In the genomic region with DNA sequence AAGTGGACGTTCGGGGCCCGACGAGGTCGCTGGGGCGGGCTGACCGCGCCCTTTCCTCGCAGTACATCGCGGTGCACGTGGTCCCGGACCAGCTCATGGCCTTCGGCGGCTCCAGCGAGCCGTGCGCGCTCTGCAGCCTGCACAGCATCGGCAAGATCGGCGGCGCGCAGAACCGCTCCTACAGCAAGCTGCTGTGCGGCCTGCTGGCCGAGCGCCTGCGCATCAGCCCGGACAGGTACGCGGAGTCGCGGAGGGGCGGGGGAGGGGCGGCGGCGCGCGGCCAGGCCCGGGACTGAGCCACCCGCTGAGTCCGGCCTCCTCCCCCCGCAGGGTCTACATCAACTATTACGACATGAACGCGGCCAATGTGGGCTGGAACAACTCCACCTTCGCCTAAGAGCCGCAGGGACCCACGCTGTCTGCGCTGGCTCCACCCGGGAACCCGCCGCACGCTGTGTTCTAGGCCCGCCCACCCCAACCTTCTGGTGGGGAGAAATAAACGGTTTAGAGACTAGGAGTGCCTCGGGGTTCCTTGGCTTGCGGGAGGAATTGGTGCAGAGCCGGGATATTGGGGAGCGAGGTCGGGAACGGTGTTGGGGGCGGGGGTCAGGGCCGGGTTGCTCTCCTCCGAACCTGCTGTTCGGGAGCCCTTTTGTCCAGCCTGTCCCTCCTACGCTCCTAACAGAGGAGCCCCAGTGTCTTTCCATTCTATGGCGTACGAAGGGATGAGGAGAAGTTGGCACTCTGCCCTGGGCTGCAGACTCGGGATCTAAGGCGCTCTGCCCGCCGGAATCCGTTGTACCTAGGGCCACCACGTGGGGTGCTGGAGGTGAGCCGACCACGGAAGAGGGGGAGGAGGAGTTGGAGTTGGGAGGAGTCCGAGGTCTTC, we compare ENCODE assay signal across 1 cellular context.
TF ChIP-seq lines count a peak whose summit lies in the region.

No MANE protein-coding gene starts in this region.

TF ChIP-seq in HEK293, 187 proteins besides CTCF, POLR2A, EP300 and RAD21 (continued from another document and continues in another):
- TF ChIP-seq ZNF692 (tag by site-specific recombination; IDR thresholded peaks at IDR 0.05): peak; percentile 59; the same call in 1 of the 2 replicates
- no peak for TF ChIP-seq SALL2 (tag by site-specific recombination; IDR thresholded peaks at IDR 0.05; ENCODE audit: borderline replicate concordance)
- TF ChIP-seq ZNF404 (tag by site-specific recombination; IDR thresholded peaks at IDR 0.05): no peak
- TF ChIP-seq ZNF785 (tag by site-specific recombination; IDR thresholded peaks at IDR 0.05): no peak; the same call in 1 of the 2 replicates
- no peak for TF ChIP-seq ZBTB1 (tag by site-specific recombination; IDR thresholded peaks at IDR 0.05)
- TF ChIP-seq ZNF391 (tag by site-specific recombination; IDR thresholded peaks at IDR 0.05; ENCODE audit: borderline replicate concordance, low read depth): peak; percentile 15; the same call in 1 of the 2 replicates
- TF ChIP-seq GLI2 (tag by site-specific recombination; IDR thresholded peaks at IDR 0.05; ENCODE audit: borderline replicate concordance, low read depth): no peak
- TF ChIP-seq GLIS1 (tag by site-specific recombination; IDR thresholded peaks at IDR 0.05): peak; percentile 84
- no peak for TF ChIP-seq MZF1 (tag by site-specific recombination; IDR thresholded peaks at IDR 0.05; ENCODE audit: borderline replicate concordance)
- TF ChIP-seq, protein P1, sequence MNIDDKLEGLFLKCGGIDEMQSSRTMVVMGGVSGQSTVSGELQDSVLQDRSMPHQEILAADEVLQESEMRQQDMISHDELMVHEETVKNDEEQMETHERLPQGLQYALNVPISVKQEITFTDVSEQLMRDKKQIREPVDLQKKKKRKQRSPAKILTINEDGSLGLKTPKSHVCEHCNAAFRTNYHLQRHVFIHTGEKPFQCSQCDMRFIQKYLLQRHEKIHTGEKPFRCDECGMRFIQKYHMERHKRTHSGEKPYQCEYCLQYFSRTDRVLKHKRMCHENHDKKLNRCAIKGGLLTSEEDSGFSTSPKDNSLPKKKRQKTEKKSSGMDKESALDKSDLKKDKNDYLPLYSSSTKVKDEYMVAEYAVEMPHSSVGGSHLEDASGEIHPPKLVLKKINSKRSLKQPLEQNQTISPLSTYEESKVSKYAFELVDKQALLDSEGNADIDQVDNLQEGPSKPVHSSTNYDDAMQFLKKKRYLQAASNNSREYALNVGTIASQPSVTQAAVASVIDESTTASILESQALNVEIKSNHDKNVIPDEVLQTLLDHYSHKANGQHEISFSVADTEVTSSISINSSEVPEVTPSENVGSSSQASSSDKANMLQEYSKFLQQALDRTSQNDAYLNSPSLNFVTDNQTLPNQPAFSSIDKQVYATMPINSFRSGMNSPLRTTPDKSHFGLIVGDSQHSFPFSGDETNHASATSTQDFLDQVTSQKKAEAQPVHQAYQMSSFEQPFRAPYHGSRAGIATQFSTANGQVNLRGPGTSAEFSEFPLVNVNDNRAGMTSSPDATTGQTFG (tag by site-specific recombination; IDR thresholded peaks at IDR 0.05; ENCODE audit: borderline replicate concordance): no peak
- TF ChIP-seq ZEB2 (tag by site-specific recombination; IDR thresholded peaks at IDR 0.05): 0 out of 2 replicates have a peak, but pooled peaks have one; percentile 30
- TF ChIP-seq, protein P2, sequence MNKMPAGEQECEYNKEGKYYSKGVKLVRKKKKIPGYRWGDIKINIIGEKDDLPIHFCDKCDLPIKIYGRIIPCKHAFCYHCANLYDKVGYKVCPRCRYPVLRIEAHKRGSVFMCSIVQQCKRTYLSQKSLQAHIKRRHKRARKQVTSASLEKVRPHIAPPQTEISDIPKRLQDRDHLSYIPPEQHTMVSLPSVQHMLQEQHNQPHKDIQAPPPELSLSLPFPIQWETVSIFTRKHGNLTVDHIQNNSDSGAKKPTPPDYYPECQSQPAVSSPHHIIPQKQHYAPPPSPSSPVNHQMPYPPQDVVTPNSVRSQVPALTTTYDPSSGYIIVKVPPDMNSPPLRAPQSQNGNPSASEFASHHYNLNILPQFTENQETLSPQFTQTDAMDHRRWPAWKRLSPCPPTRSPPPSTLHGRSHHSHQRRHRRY (tag by site-specific recombination; IDR thresholded peaks at IDR 0.05): no peak
- TF ChIP-seq, protein P3, sequence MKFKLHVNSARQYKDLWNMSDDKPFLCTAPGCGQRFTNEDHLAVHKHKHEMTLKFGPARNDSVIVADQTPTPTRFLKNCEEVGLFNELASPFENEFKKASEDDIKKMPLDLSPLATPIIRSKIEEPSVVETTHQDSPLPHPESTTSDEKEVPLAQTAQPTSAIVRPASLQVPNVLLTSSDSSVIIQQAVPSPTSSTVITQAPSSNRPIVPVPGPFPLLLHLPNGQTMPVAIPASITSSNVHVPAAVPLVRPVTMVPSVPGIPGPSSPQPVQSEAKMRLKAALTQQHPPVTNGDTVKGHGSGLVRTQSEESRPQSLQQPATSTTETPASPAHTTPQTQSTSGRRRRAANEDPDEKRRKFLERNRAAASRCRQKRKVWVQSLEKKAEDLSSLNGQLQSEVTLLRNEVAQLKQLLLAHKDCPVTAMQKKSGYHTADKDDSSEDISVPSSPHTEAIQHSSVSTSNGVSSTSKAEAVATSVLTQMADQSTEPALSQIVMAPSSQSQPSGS (tag by site-specific recombination; IDR thresholded peaks at IDR 0.05; ENCODE audit: low read depth): no peak
- TF ChIP-seq ZNF311 (tag by site-specific recombination; IDR thresholded peaks at IDR 0.05; ENCODE audit: borderline replicate concordance): no peak
- TF ChIP-seq, protein P4, sequence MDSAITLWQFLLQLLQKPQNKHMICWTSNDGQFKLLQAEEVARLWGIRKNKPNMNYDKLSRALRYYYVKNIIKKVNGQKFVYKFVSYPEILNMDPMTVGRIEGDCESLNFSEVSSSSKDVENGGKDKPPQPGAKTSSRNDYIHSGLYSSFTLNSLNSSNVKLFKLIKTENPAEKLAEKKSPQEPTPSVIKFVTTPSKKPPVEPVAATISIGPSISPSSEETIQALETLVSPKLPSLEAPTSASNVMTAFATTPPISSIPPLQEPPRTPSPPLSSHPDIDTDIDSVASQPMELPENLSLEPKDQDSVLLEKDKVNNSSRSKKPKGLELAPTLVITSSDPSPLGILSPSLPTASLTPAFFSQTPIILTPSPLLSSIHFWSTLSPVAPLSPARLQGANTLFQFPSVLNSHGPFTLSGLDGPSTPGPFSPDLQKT (IDR thresholded peaks at IDR 0.05; ENCODE audit: borderline replicate concordance, low read depth, low read length): no peak
- no peak for TF ChIP-seq ZNF776 (tag by site-specific recombination; IDR thresholded peaks at IDR 0.05; ENCODE audit: borderline replicate concordance)
- no peak for TF ChIP-seq ZFP3 (tag by site-specific recombination; IDR thresholded peaks at IDR 0.05; ENCODE audit: low read depth)
- no peak for TF ChIP-seq ZNF623 (tag by site-specific recombination; IDR thresholded peaks at IDR 0.05)
- no peak for TF ChIP-seq SETDB1 (IDR thresholded peaks at IDR 0.05; ENCODE audit: insufficient read length, low read length)
- no peak; the same call in 1 of the 2 replicates for TF ChIP-seq IKZF3 (tag by site-specific recombination; IDR thresholded peaks at IDR 0.05)
- no peak; the same call in 1 of the 2 replicates for TF ChIP-seq ZBTB21 (tag by site-specific recombination; IDR thresholded peaks at IDR 0.05)
- no peak for TF ChIP-seq ZNF544 (tag by site-specific recombination; IDR thresholded peaks at IDR 0.05)
- TF ChIP-seq INSM2 (tag by site-specific recombination; IDR thresholded peaks at IDR 0.05): no peak
- TF ChIP-seq EGR2 (tag by site-specific recombination; IDR thresholded peaks at IDR 0.05; ENCODE audit: low read depth): peak; percentile 82
- TF ChIP-seq ZSCAN5A (tag by site-specific recombination; IDR thresholded peaks at IDR 0.05): no peak
- TF ChIP-seq ZNF610 (tag by site-specific recombination; IDR thresholded peaks at IDR 0.05; ENCODE audit: borderline replicate concordance): peak; percentile 69
- no peak for TF ChIP-seq ZNF514 (tag by site-specific recombination; IDR thresholded peaks at IDR 0.05)
- no peak for TF ChIP-seq ZNF37A (tag by site-specific recombination; IDR thresholded peaks at IDR 0.05)
- peak; percentile 58 for TF ChIP-seq GLIS2 (tag by site-specific recombination; IDR thresholded peaks at IDR 0.05)
- no peak; the same call in 1 of the 2 replicates for TF ChIP-seq WT1 (tag by site-specific recombination; IDR thresholded peaks at IDR 0.05)
- TF ChIP-seq, protein P5, sequence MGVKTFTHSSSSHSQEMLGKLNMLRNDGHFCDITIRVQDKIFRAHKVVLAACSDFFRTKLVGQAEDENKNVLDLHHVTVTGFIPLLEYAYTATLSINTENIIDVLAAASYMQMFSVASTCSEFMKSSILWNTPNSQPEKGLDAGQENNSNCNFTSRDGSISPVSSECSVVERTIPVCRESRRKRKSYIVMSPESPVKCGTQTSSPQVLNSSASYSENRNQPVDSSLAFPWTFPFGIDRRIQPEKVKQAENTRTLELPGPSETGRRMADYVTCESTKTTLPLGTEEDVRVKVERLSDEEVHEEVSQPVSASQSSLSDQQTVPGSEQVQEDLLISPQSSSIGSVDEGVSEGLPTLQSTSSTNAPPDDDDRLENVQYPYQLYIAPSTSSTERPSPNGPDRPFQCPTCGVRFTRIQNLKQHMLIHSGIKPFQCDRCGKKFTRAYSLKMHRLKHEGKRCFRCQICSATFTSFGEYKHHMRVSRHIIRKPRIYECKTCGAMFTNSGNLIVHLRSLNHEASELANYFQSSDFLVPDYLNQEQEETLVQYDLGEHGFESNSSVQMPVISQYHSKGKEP (tag by site-specific recombination; IDR thresholded peaks at IDR 0.05): no peak
- no peak for TF ChIP-seq ZNF239 (tag by site-specific recombination; IDR thresholded peaks at IDR 0.05)
- no peak for TF ChIP-seq ZNF138 (tag by site-specific recombination; IDR thresholded peaks at IDR 0.05; ENCODE audit: borderline replicate concordance)
- no peak for TF ChIP-seq TSHZ1 (tag by site-specific recombination; IDR thresholded peaks at IDR 0.05; ENCODE audit: borderline replicate concordance)
- 0 out of 2 replicates have a peak, but pooled peaks have one; percentile 33 for TF ChIP-seq ZNF561 (tag by site-specific recombination; IDR thresholded peaks at IDR 0.05; ENCODE audit: borderline replicate concordance)
- no peak; the same call in 1 of the 2 replicates for TF ChIP-seq ZNF394 (tag by site-specific recombination; IDR thresholded peaks at IDR 0.05; ENCODE audit: borderline replicate concordance)
- TF ChIP-seq ZNF155 (tag by site-specific recombination; IDR thresholded peaks at IDR 0.05): no peak
- TF ChIP-seq ZNF585B (tag by site-specific recombination; IDR thresholded peaks at IDR 0.05): no peak; the same call in 1 of the 2 replicates
- peak; percentile 93 for TF ChIP-seq ZSCAN30 (tag by site-specific recombination; IDR thresholded peaks at IDR 0.05)
- peak; percentile 32 for TF ChIP-seq SP3 (tag by site-specific recombination; IDR thresholded peaks at IDR 0.05)
